In the genomic region with DNA sequence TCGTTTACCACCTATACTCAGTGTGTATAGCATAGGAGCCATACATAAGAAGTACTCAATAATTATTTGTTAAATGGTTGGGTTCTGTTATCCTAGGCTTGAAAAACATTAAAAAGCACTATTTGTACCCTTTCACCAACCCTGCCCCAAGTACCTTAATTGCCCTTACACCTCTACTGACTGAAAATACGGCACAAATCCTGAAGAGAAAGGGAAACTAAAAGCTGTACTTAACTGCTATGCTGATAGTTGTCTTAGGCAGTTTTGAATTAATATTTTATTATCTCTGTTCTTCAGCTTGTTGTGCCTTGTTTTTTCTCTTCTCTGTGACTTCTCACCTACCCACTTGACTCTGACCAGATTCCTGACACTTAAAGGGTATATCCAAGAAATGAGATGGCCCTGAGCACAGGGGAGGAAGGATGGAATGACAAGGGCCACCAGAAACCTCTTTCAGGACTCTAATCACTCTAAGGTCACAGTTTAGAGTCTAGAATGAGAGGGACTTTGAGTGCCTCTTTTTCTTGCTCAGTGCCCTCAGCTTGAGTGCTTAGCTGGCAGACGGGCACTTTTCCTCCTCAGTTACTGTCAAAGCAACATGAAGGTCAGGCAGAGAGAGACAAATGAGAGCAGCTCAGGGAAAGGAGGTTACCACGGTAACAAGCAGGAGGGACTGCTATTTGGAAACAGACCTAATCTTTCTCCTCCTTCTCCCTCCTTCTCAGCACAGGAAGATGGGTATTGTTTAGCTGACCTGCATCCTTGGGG, we compare ENCODE assay signal across 8 cellular contexts.
DNase-seq lines count a peak whose midpoint lies in the region; ATAC-seq, FAIRE-seq and TF ChIP-seq lines count a peak whose summit lies in the region.

No MANE protein-coding gene starts in this region.

- CTCF ChIA-PET in H1 (lab: Charles Lee; ENCODE audit: partially characterized antibody): interaction anchor here (0.6 to 1.0 kb wide), 5 partner anchors 41 to 262 kb away, joined by 3 to 4 read pairs (median 3); no protein-coding TSS in a partner anchor

- no peaks in the 10 kb centered on the region for H3K27me3 ChIP-seq in Karpas-422 (ENCODE audit: low read length)
- H3K27me3 ChIP-seq in SJCRH30: no peaks in the 10 kb centered on the region
- no peaks in the 10 kb centered on the region for H3K27me3 ChIP-seq in H1 (replicated peaks in 1 of 4; ENCODE audit: control insufficient read depth in 3 of 4, extremely low read depth in 1 of 4, insufficient read depth in 3 of 4, low read length in 3 of 4)

- no peaks in the 10 kb centered on the region for H3K27me3 Mint-ChIP-seq in naive B cell

- TF ChIP-seq CTCF in H1 (IDR thresholded peaks at IDR 0.05; ENCODE audit: control extremely low read depth in 1 of 3, insufficient read depth in 1 of 3, low read depth in 1 of 3, low read length in 3 of 3): no peak

- peak overlapping the region; percentile 10 to 89 (median 82) for H3K4me3 Mint-ChIP-seq in naive B cell

- no peaks in the 10 kb centered on the region for H3K9me3 ChIP-seq in Karpas-422 (ENCODE audit: low read length)
- H3K9me3 ChIP-seq in SJCRH30 (replicated peaks): no peaks in the 10 kb centered on the region
- no peaks in the 10 kb centered on the region for H3K9me3 ChIP-seq in H1 (ENCODE audit: insufficient read depth in 2 of 2, low read depth in 1 of 2, low read length in 1 of 2)

- no peak overlapping the region for H3K18ac ChIP-seq in H1 (ENCODE audit: extremely low read depth, low read length)

- TF ChIP-seq EP300 in H1 (IDR thresholded peaks at IDR 0.05; ENCODE audit: borderline replicate concordance in 1 of 2, low read depth in 2 of 2, low read length in 2 of 2): no peak

- no peak overlapping the region for H3K4ac ChIP-seq in H1 (replicated peaks; ENCODE audit: insufficient read length, low read depth, low read length)

- 74% methylated on average over 4 of the region's 4 CpGs; no CpG with 5 or more reads in 1 of the 2 experiments for WGBS in H1 (ENCODE audit: extremely low coverage in 1 of 2, insufficient coverage in 1 of 2, insufficient read length in 1 of 2, insufficient replicate concordance in 2 of 2, low coverage in 1 of 2, low lambda C conversion rate in 2 of 2, missing lambda C conversion rate in 1 of 2), 2 experiments

- no peak for TF ChIP-seq POLR2A in H1 (IDR thresholded peaks at IDR 0.05; ENCODE audit: control extremely low read depth in 1 of 2, low read depth in 2 of 2, low read length in 2 of 2)

- peak overlapping the region; percentile 72 for H3K4me2 ChIP-seq in Karpas-422 (ENCODE audit: low read depth, low read length, poor library complexity, severe bottlenecking)
- H3K4me2 ChIP-seq in H1 (ENCODE audit: insufficient read depth in 1 of 2, low read depth in 2 of 2, low read length in 2 of 2): peak overlapping the region in 1 of 2 experiments; percentile 24; a peak in 2 of 4 replicates

- no peaks in the 10 kb centered on the region for H3K9me2 ChIP-seq in Karpas-422 (replicated peaks; ENCODE audit: insufficient read depth, low read length)

- POLR2A ChIA-PET in H1 (lab: Charles Lee; ENCODE audit: partially characterized antibody): interaction anchor here (1.2 kb wide), 1 partner anchor 54 kb away, joined by 3 read pairs; no protein-coding TSS in a partner anchor

- peak; percentile 90 for FAIRE-seq in H1 (lab: Jason Lieb, UNC)

- H2AFZ ChIP-seq in Karpas-422 (ENCODE audit: low read length): no peak overlapping the region
- no peak overlapping the region for H2AFZ ChIP-seq in H1 (ENCODE audit: low read length)

- H3K79me2 ChIP-seq in Karpas-422 (ENCODE audit: low read length): peaks cover 88% of the 10 kb centered on the region
- peaks cover 0 to 72% of the 10 kb centered on the region in 2 experiments; a peak in 3 of 4 replicates for H3K79me2 ChIP-seq in H1 (ENCODE audit: control insufficient read depth in 1 of 2, insufficient read depth in 2 of 2, low read length in 2 of 2)

- H3K23ac ChIP-seq in H1 (ENCODE audit: insufficient read length): no peak overlapping the region

- no peak overlapping the region for H3K14ac ChIP-seq in H1 (ENCODE audit: insufficient read length)

- H3K4me3 ChIP-seq in Karpas-422 (ENCODE audit: low read length): peak overlapping the region; percentile 52
- H3K4me3 ChIP-seq in SJCRH30: no peak overlapping the region
- no peak overlapping the region for H3K4me3 ChIP-seq in H1 (ENCODE audit: extremely low read depth in 1 of 4, insufficient read depth in 2 of 4, low read depth in 3 of 4, low read length in 4 of 4)

- DNase-seq in activated CD8-positive, alpha-beta memory T cell treated with anti-CD3 and anti-CD28 coated beads for 24 hours: peak; percentile 57
- DNase-seq in activated CD8-positive, alpha-beta memory T cell treated with anti-CD3 and anti-CD28 coated beads, Interleukin-2, amount 50 U/mL, for 4 hours: no peak
- DNase-seq in Karpas-422 (peak; percentile 72), SJCRH30 (peak; percentile 13 to 48), H1 (ENCODE audit: low read depth in 1 of 2, low spot score in 2 of 2) (no peak), naive B cell (no peak), HT-29 (ENCODE audit: low spot score) (no peak)

- H3K27ac ChIP-seq in Karpas-422 (ENCODE audit: low read length) (peak overlapping the region; percentile 69), SJCRH30 (no peak overlapping the region), H1 (ENCODE audit: low read depth, low read length) (no peak overlapping the region)

- H4K8ac ChIP-seq in H1 (ENCODE audit: extremely low read depth, insufficient read depth, low read length): no peak overlapping the region

- H4K20me1 ChIP-seq in Karpas-422 (ENCODE audit: insufficient read depth, low read depth, low read length) (no peaks in the 10 kb centered on the region), H1 (replicated peaks in 1 of 2; ENCODE audit: control insufficient read depth in 1 of 2, insufficient read depth in 2 of 2, low read length in 2 of 2) (peaks cover 3 to 4% of the 10 kb centered on the region in 2 experiments)

- H2BK5ac ChIP-seq in H1 (ENCODE audit: low read depth, low read length): no peak overlapping the region

- H3K4me1 ChIP-seq in Karpas-422 (ENCODE audit: low read length): peaks cover 61% of the 10 kb centered on the region
- H3K4me1 ChIP-seq in SJCRH30: no peaks in the 10 kb centered on the region
- H3K4me1 ChIP-seq in H1 (replicated peaks in 1 of 4; ENCODE audit: control insufficient read depth in 3 of 4, insufficient read depth in 4 of 4, low read length in 3 of 4): peaks cover 2 to 10% (median 5%) of the 10 kb centered on the region in 4 experiments; a peak in 5 of 7 replicates

- H2BK15ac ChIP-seq in H1 (ENCODE audit: low read length): no peak overlapping the region

- no peak overlapping the region for H4K5ac ChIP-seq in H1 (ENCODE audit: insufficient read length, low read depth, low read length)

- no peaks in the 10 kb centered on the region for H3K36me3 Mint-ChIP-seq in naive B cell

- no peaks in the 10 kb centered on the region for H3K36me3 ChIP-seq in Karpas-422 (ENCODE audit: insufficient read depth, low read length)
- no peaks in the 10 kb centered on the region for H3K36me3 ChIP-seq in SJCRH30
- H3K36me3 ChIP-seq in H1 (ENCODE audit: control insufficient read depth in 2 of 4, insufficient read depth in 4 of 4, low read length in 3 of 4): no peaks in the 10 kb centered on the region

- H3K4me1 Mint-ChIP-seq in naive B cell: peaks cover 32 to 48% (median 47%) of the 10 kb centered on the region in 3 donors

- H4K91ac ChIP-seq in H1 (replicated peaks; ENCODE audit: insufficient read length, low read length): no peak overlapping the region

- H3K23me2 ChIP-seq in H1 (ENCODE audit: low read depth, low read length): no peaks in the 10 kb centered on the region

- no peaks in the 10 kb centered on the region for H3K9me3 Mint-ChIP-seq in naive B cell

- H3K27ac Mint-ChIP-seq in naive B cell: peak overlapping the region in 5 of 6 donors; percentile 74 to 92 (median 86)

- H2AK5ac ChIP-seq in H1 (ENCODE audit: low read depth, low read length): no peak overlapping the region

- H3K56ac ChIP-seq in H1 (replicated peaks; ENCODE audit: insufficient read length, low read depth, low read length): no peak overlapping the region

- ATAC-seq in naive B cell (ENCODE audit: low read depth in 2 of 2) (peak; percentile 55 to 66), GM18867 (IDR thresholded peaks at IDR 0.05; ENCODE audit: unreplicated experiment) (no peak)

- no peak overlapping the region for H2BK20ac ChIP-seq in H1 (ENCODE audit: low read length)

- no peak overlapping the region for H2BK120ac ChIP-seq in H1 (replicated peaks; ENCODE audit: low read depth, low read length)

- no peak overlapping the region for H2BK12ac ChIP-seq in H1 (ENCODE audit: low read depth, low read length)

- H3K79me1 ChIP-seq in H1 (ENCODE audit: low read depth, low read length): peaks cover 3% of the 10 kb centered on the region; the same call in 1 of the 2 replicates

- no peak for TF ChIP-seq RAD21 in H1 (IDR thresholded peaks at IDR 0.05 in 1 of 2, conservative IDR thresholded peaks at IDR 0.05 in 1 of 2; ENCODE audit: low read depth in 2 of 2, low read length in 2 of 2)

- peak overlapping the region; percentile 45 for H3K9ac ChIP-seq in Karpas-422 (ENCODE audit: low read length)
- H3K9ac ChIP-seq in H1 (replicated peaks in 1 of 4; ENCODE audit: extremely low read depth in 1 of 4, low read depth in 3 of 4, low read length in 3 of 4): no peak overlapping the region

TF ChIP-seq in H1, 55 proteins besides CTCF, POLR2A, EP300 and RAD21:
- TF ChIP-seq SIN3A (conservative IDR thresholded peaks at IDR 0.05 in 1 of 2, IDR thresholded peaks at IDR 0.05 in 1 of 2; ENCODE audit: low read depth in 1 of 2, low read length in 2 of 2) (peak in 1 of 2 experiments; percentile 76; a peak in 2 of 4 replicates), HDAC2 (IDR thresholded peaks at IDR 0.05; ENCODE audit: borderline replicate concordance in 1 of 2, low read depth in 2 of 2, low read length in 2 of 2) (no peak)

Comparison
In these comparisons a context has a peak if more than half of its experiments do, and no peak if none do; other contexts are left out.
1. DNase-seq: peak in activated CD8-positive, alpha-beta memory T cell treated with anti-CD3 and anti-CD28 coated beads for 24 hours (single experiment), Karpas-422 (single experiment) and SJCRH30 (2 of 2); none in activated CD8-positive, alpha-beta memory T cell treated with anti-CD3 and anti-CD28 coated beads, Interleukin-2, amount 50 U/mL, for 4 hours (single experiment), H1 (0 of 2), naive B cell (single experiment) and HT-29 (single experiment).